In genomic region chr4:155832664-155833063, GRCh38 we compare ENCODE assay signal across 27 cellular contexts. TPM values are rescaled to one million over a fixed set of nuclear protein-coding genes. Genes with fewer than 3 reads are reported as not detected.
DNase-seq lines count a peak whose midpoint lies in the region; ATAC-seq and TF ChIP-seq lines count a peak whose summit lies in the region.
"Had no signal": no experiment of that assay in that cellular context is flagged by ENCODE, and none has a peak within 500 bp of the region (broad histone marks: within the 10 kb centered on the region; RNA-seq: fewer than 3 reads in every experiment).

No MANE protein-coding gene starts in this region.

- DNase-seq in Karpas-422 (no peak), left lobe of liver (ENCODE audit: low spot score) (no peak), nephron progenitor cell (no peak), SK-N-DZ (ENCODE audit: low spot score) (no peak)
- no peak for DNase-seq in stimulated activated naive B cell treated with anti-CD40 and anti-IgM and Interleukin-4, amounts not matched to agents 10 μg/mL and 1 μg/mL and 100 μg/mL, for 72 hours
- DNase-seq: 8988T; ACHN; BE2C; C1 segment of cervical spinal cord; CD4-positive, alpha-beta memory T cell; CD4-positive, CD25-positive, alpha-beta regulatory T cell; CD8-positive, alpha-beta memory T cell; COR-L47; DMS 273 treated with DMSO at 0.1 percent for 48 hours; DMS153; DMS53; DMS79; DND-41; EL; GDM1 had no signal

- no peak overlapping the region for H2AFZ ChIP-seq in Karpas-422 (ENCODE audit: low read length)

- no peaks in the 10 kb centered on the region for H3K4me1 Mint-ChIP-seq in nephron progenitor cell
- no peaks in the 10 kb centered on the region for H3K4me1 Mint-ChIP-seq in stimulated activated naive B cell treated with anti-CD40 and anti-IgM and Interleukin-4, amounts not matched to agents 10 μg/mL and 1 μg/mL and 100 μg/mL, for 72 hours
- H3K4me1 Mint-ChIP-seq: CD14-positive monocyte; CD4-positive, CD25-positive, alpha-beta regulatory T cell; CD8-positive, alpha-beta memory T cell had no signal

- peaks cover 10% of the 10 kb centered on the region for H3K4me1 ChIP-seq in Karpas-422 (ENCODE audit: low read length)
- H3K4me1 ChIP-seq: BE2C, BLaER1 had no signal

- no peaks in the 10 kb centered on the region for H3K36me3 Mint-ChIP-seq in nephron progenitor cell (ENCODE audit: low read depth)
- no peaks in the 10 kb centered on the region for H3K36me3 Mint-ChIP-seq in stimulated activated naive B cell treated with anti-CD40 and anti-IgM and Interleukin-4, amounts not matched to agents 10 μg/mL and 1 μg/mL and 100 μg/mL, for 72 hours
- H3K36me3 Mint-ChIP-seq: CD14-positive monocyte; CD4-positive, alpha-beta memory T cell; CD4-positive, CD25-positive, alpha-beta regulatory T cell; CD8-positive, alpha-beta memory T cell had no signal

- ATAC-seq in left lobe of liver, result peak; percentile 95
- no peak for ATAC-seq in stimulated activated naive B cell treated with anti-CD40 and anti-IgM and Interleukin-4, amounts not matched to agents 10 μg/mL and 1 μg/mL and 100 μg/mL, for 72 hours (replicated peaks)
- ATAC-seq: GM12878 had no signal

- no peak overlapping the region for H3K4me3 Mint-ChIP-seq in nephron progenitor cell
- no peak overlapping the region for H3K4me3 Mint-ChIP-seq in stimulated activated naive B cell treated with anti-CD40 and anti-IgM and Interleukin-4, amounts not matched to agents 10 μg/mL and 1 μg/mL and 100 μg/mL, for 72 hours
- H3K4me3 Mint-ChIP-seq: CD14-positive monocyte; CD4-positive, alpha-beta memory T cell; CD4-positive, CD25-positive, alpha-beta regulatory T cell; CD8-positive, alpha-beta memory T cell had no signal

- no peaks in the 10 kb centered on the region for H3K27me3 ChIP-seq in Karpas-422 (ENCODE audit: low read length)
- H3K27me3 ChIP-seq: BLaER1 had no signal

- peak overlapping the region; percentile 5 for H3K4me2 ChIP-seq in Karpas-422 (ENCODE audit: low read depth, low read length, poor library complexity, severe bottlenecking)
- H3K4me2 ChIP-seq: BLaER1 had no signal

- H3K79me2 ChIP-seq in Karpas-422 (ENCODE audit: low read length), result no peaks in the 10 kb centered on the region

- no peak for TF ChIP-seq CTCF in nephron progenitor cell (IDR thresholded peaks at IDR 0.05)

- no peaks in the 10 kb centered on the region for H3K27me3 Mint-ChIP-seq in nephron progenitor cell (ENCODE audit: low read depth, poor library complexity)
- H3K27me3 Mint-ChIP-seq in stimulated activated naive B cell treated with anti-CD40 and anti-IgM and Interleukin-4, amounts not matched to agents 10 μg/mL and 1 μg/mL and 100 μg/mL, for 72 hours, result peaks cover 0 to 12% of the 10 kb centered on the region in 2 donors
- H3K27me3 Mint-ChIP-seq: CD4-positive, CD25-positive, alpha-beta regulatory T cell had no signal

- H3K9ac ChIP-seq in Karpas-422 (ENCODE audit: low read length), result no peak overlapping the region
- H3K9ac ChIP-seq: BLaER1 had no signal

- H3K9me2 ChIP-seq in Karpas-422 (replicated peaks; ENCODE audit: insufficient read depth, low read length), result no peaks in the 10 kb centered on the region

- no peaks in the 10 kb centered on the region for H3K9me3 ChIP-seq in Karpas-422 (ENCODE audit: low read length)
- H3K9me3 ChIP-seq: BE2C, BLaER1 had no signal

- no peak overlapping the region for H3K4me3 ChIP-seq in Karpas-422 (ENCODE audit: low read length)
- H3K4me3 ChIP-seq: BLaER1, GM12878 had no signal

- H3K36me3 ChIP-seq in Karpas-422 (ENCODE audit: insufficient read depth, low read length), result no peaks in the 10 kb centered on the region
- H3K36me3 ChIP-seq: BE2C, BLaER1 had no signal

- peak overlapping the region; percentile 29 for H3K27ac Mint-ChIP-seq in nephron progenitor cell
- no peak overlapping the region for H3K27ac Mint-ChIP-seq in stimulated activated naive B cell treated with anti-CD40 and anti-IgM and Interleukin-4, amounts not matched to agents 10 μg/mL and 1 μg/mL and 100 μg/mL, for 72 hours
- H3K27ac Mint-ChIP-seq: CD14-positive monocyte; CD4-positive, alpha-beta memory T cell; CD4-positive, CD25-positive, alpha-beta regulatory T cell; CD8-positive, alpha-beta memory T cell had no signal

- peaks cover 3% of the 10 kb centered on the region for H3K9me3 Mint-ChIP-seq in nephron progenitor cell
- H3K9me3 Mint-ChIP-seq in stimulated activated naive B cell treated with anti-CD40 and anti-IgM and Interleukin-4, amounts not matched to agents 10 μg/mL and 1 μg/mL and 100 μg/mL, for 72 hours, result peaks cover 2 to 3% of the 10 kb centered on the region in 2 donors
- H3K9me3 Mint-ChIP-seq: CD8-positive, alpha-beta memory T cell had no signal

- no peaks in the 10 kb centered on the region for H4K20me1 ChIP-seq in Karpas-422 (ENCODE audit: insufficient read depth, low read depth, low read length)
- H4K20me1 ChIP-seq: BLaER1 had no signal

- H3K27ac ChIP-seq in Karpas-422 (ENCODE audit: low read length), result no peak overlapping the region
- H3K27ac ChIP-seq: BLaER1 had no signal

RNA-seq across cellular contexts. Expression of gene ASIC5, which starts 33.4 kb away (rescaled TPM):
- total RNA-seq in Karpas-422 (2014; rRNA removed; shearing (Covaris generic); ENCODE audit: low replicate concordance), result not detected in 2 replicates
- not detected for total RNA-seq in left lobe of liver
- polyA plus RNA-seq in SK-N-DZ (2014; cell fraction: cytosol; rRNA removed), result not detected in 2 replicates
- not detected in 2 replicates for polyA plus RNA-seq in SK-N-DZ (2014; cell fraction: nucleus; rRNA removed)
- total RNA-seq: A673; CD4-positive, alpha-beta memory T cell; CD4-positive, CD25-positive, alpha-beta regulatory T cell; CD8-positive, alpha-beta memory T cell; Daoy; G401; GM12878 had no signal
- polyA plus RNA-seq: AG04450; CD14-positive monocyte; CD4-positive, alpha-beta memory T cell; CD4-positive, CD25-positive, alpha-beta regulatory T cell; CD8-positive, alpha-beta memory T cell; GM12878 had no signal
